ENCODE assay signal across 24 cellular contexts in genomic region chrX:67614414-67614813, GRCh38.
DNase-seq lines count a peak whose midpoint lies in the region; ATAC-seq and TF ChIP-seq lines count a peak whose summit lies in the region.
"Had no signal": no experiment of that assay in that cellular context is flagged by ENCODE, and none has a peak within 500 bp of the region (broad histone marks: within the 10 kb centered on the region; RNA-seq: fewer than 3 reads in every experiment).

No MANE protein-coding gene starts in this region.

- ATAC-seq in stimulated activated effector memory CD8-positive, alpha-beta T cell treated with anti-CD3 and anti-CD28 coated beads, Interleukin-12 subunit alpha, Interleukin-12 subunit beta, amount 100 ng/mL, for 72 hours, result no peak
- no peak for ATAC-seq in GM18873 (IDR thresholded peaks at IDR 0.05; ENCODE audit: low FRiP score, unreplicated experiment)
- ATAC-seq: effector memory CD8-positive, alpha-beta T cell; HCT116; stimulated activated memory B cell treated with anti-CD40 and anti-IgM and Interleukin-4, amounts not matched to agents 10 μg/mL and 1 μg/mL and 100 μg/mL, for 72 hours had no signal

- peaks cover 14% of the 10 kb centered on the region for H3F3A ChIP-seq in MM.1S (ENCODE audit: insufficient read depth, low read length)

- H3K4me2 ChIP-seq in fibroblast of lung (ENCODE audit: extremely low read depth, insufficient read depth, low read length) (no peak overlapping the region), MM.1S (ENCODE audit: low read depth, low read length) (no peak overlapping the region)

- H3K27ac Mint-ChIP-seq in stimulated activated effector memory CD8-positive, alpha-beta T cell treated with anti-CD3 and anti-CD28 coated beads, Interleukin-12 subunit alpha, Interleukin-12 subunit beta, amount 100 ng/mL, for 72 hours, result no peak overlapping the region
- H3K27ac Mint-ChIP-seq: activated B cell treated with CpG ODN at 0.5 μM for 24 hours; activated naive CD8-positive, alpha-beta T cell treated with anti-CD3 and anti-CD28 coated beads for 36 hours; activated T-helper 1 cell treated with anti-CD3 and anti-CD28 coated beads, Interleukin-12 subunit alpha, Interleukin-12 subunit beta, Interleukin-2, Interleukin-4 antibody, amounts not matched to agents 30 ng/mL and 10 ng/mL and 1 ng/mL, durations not matched to agents 14 hours and 24 hours and 36 hours; effector memory CD8-positive, alpha-beta T cell; stimulated activated memory B cell treated with anti-CD40 and anti-IgM and Interleukin-4, amounts not matched to agents 10 μg/mL and 1 μg/mL and 100 μg/mL, for 72 hours; T-helper 1 cell treated with Interleukin-12 subunit alpha and Interleukin-12 subunit beta and Interleukin-4 antibody, amounts not matched to agents 30 μg/mL and 1 μg/mL, for 36 hours had no signal

- H3K4me3 ChIP-seq in fibroblast of lung (replicated peaks in 1 of 4; ENCODE audit: control extremely low read depth in 1 of 4, insufficient read depth in 1 of 4, low read depth in 3 of 4, low read length in 4 of 4) (no peak overlapping the region), retinal pigment epithelial cell (ENCODE audit: low read length) (no peak overlapping the region), MM.1S (ENCODE audit: low read length) (no peak overlapping the region)
- H3K4me3 ChIP-seq: left ventricle myocardium inferior, tibial nerve had no signal

- no peaks in the 10 kb centered on the region for H3K9me3 ChIP-seq in fibroblast of lung (ENCODE audit: control insufficient read depth, insufficient read depth, low read depth, low read length)
- no peaks in the 10 kb centered on the region for H3K9me3 ChIP-seq in MM.1S (replicated peaks; ENCODE audit: insufficient read depth, low read length)

- H3K36me3 ChIP-seq in fibroblast of lung (ENCODE audit: control insufficient read depth, insufficient read depth, low read length) (no peaks in the 10 kb centered on the region), MM.1S (replicated peaks; ENCODE audit: insufficient read depth, low read length) (no peaks in the 10 kb centered on the region)
- H3K36me3 ChIP-seq: left ventricle myocardium inferior, tibial nerve had no signal

- no peak for TF ChIP-seq CTCF in fibroblast of lung (conservative IDR thresholded peaks at IDR 0.05 in 1 of 2, IDR thresholded peaks at IDR 0.05 in 1 of 2; ENCODE audit: low read depth in 1 of 2, low read length in 2 of 2)
- TF ChIP-seq CTCF in retinal pigment epithelial cell (conservative IDR thresholded peaks at IDR 0.05; ENCODE audit: low read depth, low read length), result no peak
- no peak for TF ChIP-seq CTCF in MM.1S (IDR thresholded peaks at IDR 0.05; ENCODE audit: low read length)

- no peaks in the 10 kb centered on the region for H3K79me2 ChIP-seq in fibroblast of lung (ENCODE audit: control insufficient read depth, insufficient read depth, low read length)
- no peaks in the 10 kb centered on the region for H3K79me2 ChIP-seq in MM.1S (ENCODE audit: low read length)
- H3K79me2 ChIP-seq: parathyroid adenoma had no signal

- H3K36me3 Mint-ChIP-seq in stimulated activated effector memory CD8-positive, alpha-beta T cell treated with anti-CD3 and anti-CD28 coated beads, Interleukin-12 subunit alpha, Interleukin-12 subunit beta, amount 100 ng/mL, for 72 hours, result no peaks in the 10 kb centered on the region
- H3K36me3 Mint-ChIP-seq: activated naive CD8-positive, alpha-beta T cell treated with anti-CD3 and anti-CD28 coated beads for 36 hours; stimulated activated memory B cell treated with anti-CD40 and anti-IgM and Interleukin-4, amounts not matched to agents 10 μg/mL and 1 μg/mL and 100 μg/mL, for 72 hours had no signal

- DNase-seq in GM04503 (ENCODE audit: low read depth) (peak; percentile 11), amniotic stem cell (lab: John Stamatoyannopoulos, UW) (peak; percentile 14), fibroblast of lung (ENCODE audit: low read depth in 2 of 2) (peak; percentile 51 to 55), retinal pigment epithelial cell (ENCODE audit: low read depth) (peak; percentile 12), MM.1S (no peak)
- DNase-seq in stimulated activated effector memory CD8-positive, alpha-beta T cell treated with anti-CD3 and anti-CD28 coated beads, Interleukin-12 subunit alpha, Interleukin-12 subunit beta, amount 100 ng/mL, for 72 hours (ENCODE audit: low spot score in 2 of 2), result no peak
- no peak for DNase-seq in stimulated activated CD4-positive, alpha-beta T cell treated with anti-CD3 and anti-CD28 coated beads, Interleukin-15, amount 100 ng/mL, for 24 hours
- DNase-seq: activated B cell treated with CpG ODN at 0.5 μM for 24 hours; activated naive CD8-positive, alpha-beta T cell treated with anti-CD3 and anti-CD28 coated beads for 36 hours; central memory CD4-positive, alpha-beta T cell; DMS153; effector memory CD8-positive, alpha-beta T cell; left ventricle myocardium inferior; NCI-H187; NCI-H510A; SHP77 had no signal

- H3K9ac ChIP-seq in fibroblast of lung (ENCODE audit: insufficient read depth, low read length) (no peak overlapping the region), MM.1S (ENCODE audit: low read length) (no peak overlapping the region)
- H3K9ac ChIP-seq: parathyroid adenoma had no signal

- no peak overlapping the region for H3K27ac ChIP-seq in fibroblast of lung (ENCODE audit: insufficient read depth, low read length)
- no peak overlapping the region for H3K27ac ChIP-seq in MM.1S (ENCODE audit: low read length)
- H3K27ac ChIP-seq: C4-2B, left ventricle myocardium inferior, parathyroid adenoma, tibial nerve had no signal

- no peaks in the 10 kb centered on the region for H3K27me3 ChIP-seq in fibroblast of lung (ENCODE audit: control insufficient read depth, insufficient read depth, low read length)
- no peaks in the 10 kb centered on the region for H3K27me3 ChIP-seq in MM.1S (replicated peaks; ENCODE audit: insufficient read depth, low read length)
- H3K27me3 ChIP-seq: tibial nerve had no signal

- H3K4me1 ChIP-seq in fibroblast of lung (ENCODE audit: control insufficient read depth, extremely low read depth, insufficient read depth, low read length), result peaks cover 9% of the 10 kb centered on the region
- peaks cover 15% of the 10 kb centered on the region for H3K4me1 ChIP-seq in MM.1S (ENCODE audit: low read length)
- H3K4me1 ChIP-seq: left ventricle myocardium inferior, parathyroid adenoma, tibial nerve had no signal

- no peak overlapping the region for H2AFZ ChIP-seq in fibroblast of lung (ENCODE audit: low read length)
- no peak overlapping the region for H2AFZ ChIP-seq in MM.1S (ENCODE audit: low read length)
- H2AFZ ChIP-seq: parathyroid adenoma had no signal

- no peak overlapping the region for H3K4me3 Mint-ChIP-seq in stimulated activated effector memory CD8-positive, alpha-beta T cell treated with anti-CD3 and anti-CD28 coated beads, Interleukin-12 subunit alpha, Interleukin-12 subunit beta, amount 100 ng/mL, for 72 hours
- H3K4me3 Mint-ChIP-seq: activated B cell treated with CpG ODN at 0.5 μM for 24 hours; activated naive CD8-positive, alpha-beta T cell treated with anti-CD3 and anti-CD28 coated beads for 36 hours; activated T-helper 1 cell treated with anti-CD3 and anti-CD28 coated beads, Interleukin-12 subunit alpha, Interleukin-12 subunit beta, Interleukin-2, Interleukin-4 antibody, amounts not matched to agents 30 ng/mL and 10 ng/mL and 1 ng/mL, durations not matched to agents 14 hours and 24 hours and 36 hours; effector memory CD8-positive, alpha-beta T cell; stimulated activated memory B cell treated with anti-CD40 and anti-IgM and Interleukin-4, amounts not matched to agents 10 μg/mL and 1 μg/mL and 100 μg/mL, for 72 hours; T-helper 1 cell treated with Interleukin-12 subunit alpha and Interleukin-12 subunit beta and Interleukin-4 antibody, amounts not matched to agents 30 μg/mL and 1 μg/mL, for 36 hours had no signal

- H3K9me3 Mint-ChIP-seq in stimulated activated effector memory CD8-positive, alpha-beta T cell treated with anti-CD3 and anti-CD28 coated beads, Interleukin-12 subunit alpha, Interleukin-12 subunit beta, amount 100 ng/mL, for 72 hours, result peaks cover 9% of the 10 kb centered on the region

- H3K4me1 Mint-ChIP-seq in stimulated activated effector memory CD8-positive, alpha-beta T cell treated with anti-CD3 and anti-CD28 coated beads, Interleukin-12 subunit alpha, Interleukin-12 subunit beta, amount 100 ng/mL, for 72 hours, result no peaks in the 10 kb centered on the region
- H3K4me1 Mint-ChIP-seq: activated B cell treated with CpG ODN at 0.5 μM for 24 hours; activated naive CD8-positive, alpha-beta T cell treated with anti-CD3 and anti-CD28 coated beads for 36 hours; stimulated activated memory B cell treated with anti-CD40 and anti-IgM and Interleukin-4, amounts not matched to agents 10 μg/mL and 1 μg/mL and 100 μg/mL, for 72 hours had no signal

- H3K9me2 ChIP-seq in MM.1S (replicated peaks; ENCODE audit: insufficient read depth, low read length), result no peaks in the 10 kb centered on the region

- no peaks in the 10 kb centered on the region for H4K20me1 ChIP-seq in fibroblast of lung (ENCODE audit: control insufficient read depth, extremely low read depth, insufficient read depth, low read length)
- H4K20me1 ChIP-seq in MM.1S (ENCODE audit: insufficient read depth, low read length), result no peaks in the 10 kb centered on the region

Comparison
In these comparisons a context has a peak if more than half of its experiments do, and no peak if none do; other contexts are left out.
1. DNase-seq: peak in GM04503 (single experiment), amniotic stem cell (single experiment), fibroblast of lung (2 of 2) and retinal pigment epithelial cell (single experiment); none in stimulated activated effector memory CD8-positive, alpha-beta T cell treated with anti-CD3 and anti-CD28 coated beads, Interleukin-12 subunit alpha, Interleukin-12 subunit beta, amount 100 ng/mL, for 72 hours (0 of 2), MM.1S (single experiment) and stimulated activated CD4-positive, alpha-beta T cell treated with anti-CD3 and anti-CD28 coated beads, Interleukin-15, amount 100 ng/mL, for 24 hours (single experiment).